Comparison of ENCODE assay signal across 1 cellular context in the genomic region with DNA sequence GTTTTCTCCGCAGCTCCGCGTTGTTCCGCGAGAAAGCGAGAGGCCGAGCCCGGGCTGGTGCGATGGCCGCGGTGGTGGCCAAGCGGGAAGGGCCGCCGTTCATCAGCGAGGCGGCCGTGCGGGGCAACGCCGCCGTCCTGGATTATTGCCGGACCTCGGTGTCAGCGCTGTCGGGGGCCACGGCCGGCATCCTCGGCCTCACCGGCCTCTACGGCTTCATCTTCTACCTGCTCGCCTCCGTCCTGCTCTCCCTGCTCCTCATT.
TF ChIP-seq lines count a peak whose summit lies in the region.

No MANE protein-coding gene starts in this region.

TF ChIP-seq in GM23338, 12 proteins besides CTCF, POLR2A, EP300 and RAD21 (continued from another document):
- TF ChIP-seq ZNF462 (CRISPR knock-in tag; IDR thresholded peaks at IDR 0.05) (no peak), JUNB (IDR thresholded peaks at IDR 0.05; ENCODE audit: unreplicated experiment) (no peak), STAT1 (IDR thresholded peaks at IDR 0.05; ENCODE audit: unreplicated experiment) (no peak), ZNF331 (CRISPR knock-in tag; IDR thresholded peaks at IDR 0.05; ENCODE audit: low read depth) (no peak), REST (IDR thresholded peaks at IDR 0.05; ENCODE audit: unreplicated experiment) (no peak), POLR2AphosphoS5 (IDR thresholded peaks at IDR 0.05; ENCODE audit: low read depth) (no peak), CREB1 (CRISPR knock-in tag; IDR thresholded peaks at IDR 0.05; ENCODE audit: low read depth) (no peak), NANOG (IDR thresholded peaks at IDR 0.05; ENCODE audit: borderline replicate concordance) (no peak)
- TF ChIP-seq, protein P1, sequence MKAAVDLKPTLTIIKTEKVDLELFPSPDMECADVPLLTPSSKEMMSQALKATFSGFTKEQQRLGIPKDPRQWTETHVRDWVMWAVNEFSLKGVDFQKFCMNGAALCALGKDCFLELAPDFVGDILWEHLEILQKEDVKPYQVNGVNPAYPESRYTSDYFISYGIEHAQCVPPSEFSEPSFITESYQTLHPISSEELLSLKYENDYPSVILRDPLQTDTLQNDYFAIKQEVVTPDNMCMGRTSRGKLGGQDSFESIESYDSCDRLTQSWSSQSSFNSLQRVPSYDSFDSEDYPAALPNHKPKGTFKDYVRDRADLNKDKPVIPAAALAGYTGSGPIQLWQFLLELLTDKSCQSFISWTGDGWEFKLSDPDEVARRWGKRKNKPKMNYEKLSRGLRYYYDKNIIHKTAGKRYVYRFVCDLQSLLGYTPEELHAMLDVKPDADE (IDR thresholded peaks at IDR 0.05): no peak
